Comparison of ENCODE assay signal across 1 cellular context in genomic region chr10:97736902-97737769, GRCh38.
TF ChIP-seq lines count a peak whose summit lies in the region.

A gene with protein sequence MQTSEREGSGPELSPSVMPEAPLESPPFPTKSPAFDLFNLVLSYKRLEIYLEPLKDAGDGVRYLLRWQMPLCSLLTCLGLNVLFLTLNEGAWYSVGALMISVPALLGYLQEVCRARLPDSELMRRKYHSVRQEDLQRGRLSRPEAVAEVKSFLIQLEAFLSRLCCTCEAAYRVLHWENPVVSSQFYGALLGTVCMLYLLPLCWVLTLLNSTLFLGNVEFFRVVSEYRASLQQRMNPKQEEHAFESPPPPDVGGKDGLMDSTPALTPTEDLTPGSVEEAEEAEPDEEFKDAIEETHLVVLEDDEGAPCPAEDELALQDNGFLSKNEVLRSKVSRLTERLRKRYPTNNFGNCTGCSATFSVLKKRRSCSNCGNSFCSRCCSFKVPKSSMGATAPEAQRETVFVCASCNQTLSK (plus strand): TSS chr10:97737128. CDS start chr10:97738478, 1,350 bp downstream.

TF ChIP-seq in HepG2, 621 proteins besides CTCF, POLR2A, EP300 and RAD21 (continued from another document and continues in another):
- no peak for TF ChIP-seq USF2 (IDR thresholded peaks at IDR 0.05; ENCODE audit: low read depth, low read length)
- no peak; the same call in 1 of the 2 replicates for TF ChIP-seq USF2 (CRISPR knock-in tag; IDR thresholded peaks at IDR 0.05; ENCODE audit: borderline replicate concordance)
- no peak for TF ChIP-seq BCLAF1 (IDR thresholded peaks at IDR 0.05)
- TF ChIP-seq ADNP (CRISPR knock-in tag; IDR thresholded peaks at IDR 0.05), result no peak
- TF ChIP-seq ETV5 (CRISPR knock-in tag; IDR thresholded peaks at IDR 0.05; ENCODE audit: borderline replicate concordance), result peak; percentile 63
- TF ChIP-seq SIN3B (IDR thresholded peaks at IDR 0.05; ENCODE audit: low read length), result no peak
- peak; percentile 51 for TF ChIP-seq MED8 (CRISPR knock-in tag; IDR thresholded peaks at IDR 0.05; ENCODE audit: insufficient replicate concordance)
- TF ChIP-seq MIER2 (CRISPR knock-in tag; IDR thresholded peaks at IDR 0.05), result peak; percentile 88
- peak; percentile 29; the same call in 1 of the 2 replicates for TF ChIP-seq SIX1 (CRISPR knock-in tag; IDR thresholded peaks at IDR 0.05; ENCODE audit: borderline replicate concordance)
- TF ChIP-seq GFI1 (CRISPR knock-in tag; IDR thresholded peaks at IDR 0.05; ENCODE audit: borderline replicate concordance), result peak; percentile 80; the same call in 1 of the 2 replicates
- TF ChIP-seq ZNF33A (CRISPR knock-in tag; IDR thresholded peaks at IDR 0.05; ENCODE audit: borderline replicate concordance), result no peak
- peak; percentile 98 for TF ChIP-seq ATF5 (CRISPR knock-in tag; IDR thresholded peaks at IDR 0.05; ENCODE audit: low read depth)
- TF ChIP-seq CAMTA2 (CRISPR knock-in tag; IDR thresholded peaks at IDR 0.05; ENCODE audit: borderline replicate concordance), result no peak
- TF ChIP-seq ZNF282 (IDR thresholded peaks at IDR 0.05; ENCODE audit: partially characterized antibody), result no peak
- 0 out of 2 replicates have a peak, but pooled peaks have one; percentile 61 for TF ChIP-seq SMAD9 (CRISPR knock-in tag; IDR thresholded peaks at IDR 0.05)
- TF ChIP-seq DMTF1 (CRISPR knock-in tag; IDR thresholded peaks at IDR 0.05), result peak; percentile 96
- no peak for TF ChIP-seq LCORL (IDR thresholded peaks at IDR 0.05)
- TF ChIP-seq LCORL (CRISPR knock-in tag; IDR thresholded peaks at IDR 0.05), result peak; percentile 21; the same call in 1 of the 2 replicates
- peak; percentile 24; the same call in 1 of the 2 replicates for TF ChIP-seq ZNF576 (CRISPR knock-in tag; IDR thresholded peaks at IDR 0.05)
- TF ChIP-seq CHCHD3 (CRISPR knock-in tag; IDR thresholded peaks at IDR 0.05), result peak; percentile 87
- no peak; the same call in 1 of the 2 replicates for TF ChIP-seq ZNF180 (CRISPR knock-in tag; IDR thresholded peaks at IDR 0.05; ENCODE audit: borderline replicate concordance, low read depth)
- peak; percentile 91 for TF ChIP-seq SPEN (CRISPR knock-in tag; IDR thresholded peaks at IDR 0.05; ENCODE audit: low read depth)
- TF ChIP-seq STAT6 (CRISPR knock-in tag; IDR thresholded peaks at IDR 0.05; ENCODE audit: borderline replicate concordance), result peak; percentile 97
- no peak for TF ChIP-seq PRDM15 (CRISPR knock-in tag; IDR thresholded peaks at IDR 0.05)
- peak; percentile 84; the same call in 1 of the 2 replicates for TF ChIP-seq ZBTB20 (CRISPR knock-in tag; IDR thresholded peaks at IDR 0.05; ENCODE audit: borderline replicate concordance, low read depth)
- TF ChIP-seq REL (CRISPR knock-in tag; conservative IDR thresholded peaks at IDR 0.05), result peak; percentile 99
- TF ChIP-seq NONO (IDR thresholded peaks at IDR 0.05), result no peak
- TF ChIP-seq NONO (CRISPR knock-in tag; conservative IDR thresholded peaks at IDR 0.05), result peak; percentile 91
- no peak for TF ChIP-seq FOXA1 (IDR thresholded peaks at IDR 0.05)
- 0 out of 2 replicates have a peak, but pooled peaks have one; percentile 5 for TF ChIP-seq FOXA1 (CRISPR knock-in tag; IDR thresholded peaks at IDR 0.05)
- no peak for TF ChIP-seq ZFP36L2 (CRISPR knock-in tag; IDR thresholded peaks at IDR 0.05)
- TF ChIP-seq ZNF703 (CRISPR knock-in tag; IDR thresholded peaks at IDR 0.05; ENCODE audit: borderline replicate concordance), result no peak; the same call in 1 of the 2 replicates
- peak; percentile 92 for TF ChIP-seq JUN (CRISPR knock-in tag; IDR thresholded peaks at IDR 0.05)
- no peak for TF ChIP-seq ZNF207 (IDR thresholded peaks at IDR 0.05; ENCODE audit: borderline replicate concordance)
- TF ChIP-seq RNF2 (conservative IDR thresholded peaks at IDR 0.05; ENCODE audit: low read depth), result peak; percentile 97
- TF ChIP-seq MEIS2 (CRISPR knock-in tag; IDR thresholded peaks at IDR 0.05), result peak; percentile 81
- TF ChIP-seq ZNF878 (CRISPR knock-in tag; IDR thresholded peaks at IDR 0.05), result no peak
- TF ChIP-seq PCBP2 (optimal IDR thresholded peaks at IDR 0.05; ENCODE audit: low read depth, low read length, poor library complexity, severe bottlenecking), result no peak
- TF ChIP-seq, protein P1, sequence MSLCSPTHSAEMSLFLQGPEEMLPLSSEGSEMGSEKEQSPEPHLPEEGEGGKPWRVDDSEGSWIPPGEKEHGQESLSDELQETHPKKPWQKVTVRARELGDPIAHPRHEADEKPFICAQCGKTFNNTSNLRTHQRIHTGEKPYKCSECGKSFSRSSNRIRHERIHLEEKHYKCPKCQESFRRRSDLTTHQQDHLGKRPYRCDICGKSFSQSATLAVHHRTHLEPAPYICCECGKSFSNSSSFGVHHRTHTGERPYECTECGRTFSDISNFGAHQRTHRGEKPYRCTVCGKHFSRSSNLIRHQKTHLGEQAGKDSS (CRISPR knock-in tag; IDR thresholded peaks at IDR 0.05; ENCODE audit: borderline replicate concordance, low read depth), result 0 out of 2 replicates have a peak, but pooled peaks have one; percentile 37
- TF ChIP-seq ZNF430 (CRISPR knock-in tag; IDR thresholded peaks at IDR 0.05), result peak; percentile 91
- peak; percentile 94 for TF ChIP-seq HOXA5 (CRISPR knock-in tag; IDR thresholded peaks at IDR 0.05)
- peak; percentile 86; the same call in 1 of the 2 replicates for TF ChIP-seq NAIF1 (CRISPR knock-in tag; IDR thresholded peaks at IDR 0.05; ENCODE audit: borderline replicate concordance)
- TF ChIP-seq, protein P2, sequence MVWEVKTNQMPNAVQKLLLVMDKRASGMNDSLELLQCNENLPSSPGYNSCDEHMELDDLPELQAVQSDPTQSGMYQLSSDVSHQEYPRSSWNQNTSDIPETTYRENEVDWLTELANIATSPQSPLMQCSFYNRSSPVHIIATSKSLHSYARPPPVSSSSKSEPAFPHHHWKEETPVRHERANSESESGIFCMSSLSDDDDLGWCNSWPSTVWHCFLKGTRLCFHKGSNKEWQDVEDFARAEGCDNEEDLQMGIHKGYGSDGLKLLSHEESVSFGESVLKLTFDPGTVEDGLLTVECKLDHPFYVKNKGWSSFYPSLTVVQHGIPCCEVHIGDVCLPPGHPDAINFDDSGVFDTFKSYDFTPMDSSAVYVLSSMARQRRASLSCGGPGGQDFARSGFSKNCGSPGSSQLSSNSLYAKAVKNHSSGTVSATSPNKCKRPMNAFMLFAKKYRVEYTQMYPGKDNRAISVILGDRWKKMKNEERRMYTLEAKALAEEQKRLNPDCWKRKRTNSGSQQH (CRISPR knock-in tag; IDR thresholded peaks at IDR 0.05; ENCODE audit: low read depth), result peak; percentile 83; the same call in 1 of the 2 replicates
